ENCODE assay signal across 25 cellular contexts in the genomic region with DNA sequence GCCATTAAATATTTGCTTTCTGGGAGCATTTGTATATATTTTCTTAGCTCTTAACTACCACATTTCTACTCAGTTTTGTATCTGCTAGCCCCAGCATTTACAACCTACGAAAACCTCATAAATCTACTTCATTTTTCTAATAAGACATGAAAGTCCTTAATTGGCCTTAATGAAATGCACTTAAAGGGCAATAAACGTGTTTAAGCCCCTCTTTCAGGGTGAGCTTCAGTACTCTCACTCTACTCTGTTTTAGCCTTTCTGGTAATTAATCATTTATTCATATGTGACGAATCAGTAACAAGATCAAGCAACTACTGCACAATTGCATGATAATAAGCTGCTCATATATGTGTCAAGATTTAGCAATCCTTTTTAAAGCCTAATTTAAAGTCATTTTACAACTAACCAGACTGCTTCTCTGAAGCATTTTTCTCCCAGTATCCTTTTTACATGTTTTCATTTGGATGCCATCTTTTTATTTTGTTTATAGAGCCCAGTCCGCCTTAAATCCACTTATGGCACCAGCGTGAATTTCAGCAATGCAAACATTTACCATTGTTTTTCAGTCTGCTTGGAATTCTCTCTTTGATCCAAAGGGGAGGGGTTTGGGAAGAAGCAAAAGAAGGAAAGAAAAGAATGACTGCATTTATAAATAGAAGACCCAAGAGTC.
DNase-seq lines count a peak whose midpoint lies in the region; ATAC-seq and TF ChIP-seq lines count a peak whose summit lies in the region.
"Had no signal": no experiment of that assay in that cellular context is flagged by ENCODE, and none has a peak within 500 bp of the region (broad histone marks: within the 10 kb centered on the region; RNA-seq: fewer than 3 reads in every experiment).

No MANE protein-coding gene starts in this region.

- no peak for TF ChIP-seq EP300 in sigmoid colon (IDR thresholded peaks at IDR 0.05)

- H3K4me1 ChIP-seq in HAP-1, result peaks cover 46% of the 10 kb centered on the region
- H3K4me1 ChIP-seq in sigmoid colon, result peaks cover 0 to 70% (median 40%) of the 10 kb centered on the region in 4 donors
- H3K4me1 ChIP-seq: thyroid gland had no signal

- H3K27ac ChIP-seq in sigmoid colon, result peak overlapping the region in 3 of 4 donors; percentile 49 to 66 (median 54)
- H3K27ac ChIP-seq: epithelial cell of prostate, pancreas, SK-N-MC, thyroid gland had no signal

- H3K27me3 ChIP-seq in HAP-1 (ENCODE audit: low read depth) (no peaks in the 10 kb centered on the region), sigmoid colon (no peaks in the 10 kb centered on the region)
- H3K27me3 ChIP-seq: pancreas, thyroid gland had no signal

- no peaks in the 10 kb centered on the region for H3K9me3 ChIP-seq in HAP-1
- no peaks in the 10 kb centered on the region for H3K9me3 ChIP-seq in sigmoid colon
- H3K9me3 ChIP-seq: pancreas, thyroid gland had no signal

- TF ChIP-seq CTCF in fibroblast of villous mesenchyme (IDR thresholded peaks at IDR 0.05; ENCODE audit: insufficient read depth, low read depth, low read length) (no peak), sigmoid colon (IDR thresholded peaks at IDR 0.05) (no peak)

- in situ Hi-C loops in HAP-1 (cut with MboI; ENCODE audit: low sequenced_read_pairs), result no loop called here

- no peaks in the 10 kb centered on the region for H3K36me3 ChIP-seq in HAP-1 (replicated peaks)
- H3K36me3 ChIP-seq in sigmoid colon, result no peaks in the 10 kb centered on the region
- H3K36me3 ChIP-seq: pancreas, thyroid gland had no signal

- ATAC-seq in GM19395 (IDR thresholded peaks at IDR 0.05; ENCODE audit: unreplicated experiment) (no peak), HG03045 (IDR thresholded peaks at IDR 0.05; ENCODE audit: unreplicated experiment) (no peak)
- ATAC-seq: K562; stimulated activated naive B cell treated with anti-CD40 and anti-IgM and Interleukin-4, amounts not matched to agents 10 μg/mL and 1 μg/mL and 100 μg/mL, for 72 hours had no signal

- 14 to 54% methylated on average over 5 of the region's 5 CpGs for WGBS in sigmoid colon, 2 donors

- intact Hi-C loops in sigmoid colon (cut with DNase I), result loop anchor here (10.0 kb wide), 3 partner anchors 228 to 472 kb away; a partner anchor contains a TSS

- H3K4me3 ChIP-seq in HAP-1 (no peak overlapping the region), fibroblast of villous mesenchyme (ENCODE audit: low read depth, low read length) (no peak overlapping the region), sigmoid colon (no peak overlapping the region)
- H3K4me3 ChIP-seq: K562, pancreas, SK-N-MC, thyroid gland had no signal

- no peak for TF ChIP-seq POLR2A in sigmoid colon (IDR thresholded peaks at IDR 0.05)

- DNase-seq in HAP-1 (ENCODE audit: low spot score in 2 of 2), result peak; percentile 62 to 99
- DNase-seq in NCI-H69 (lab: John Stamatoyannopoulos, UW), result peak; percentile 81
- peak; percentile 6 for DNase-seq in fibroblast of villous mesenchyme (ENCODE audit: low read depth)
- no peak for DNase-seq in sigmoid colon
- DNase-seq in activated CD8-positive, alpha-beta memory T cell treated with anti-CD3 and anti-CD28 coated beads for 24 hours, result no peak
- DNase-seq: activated CD4-positive, alpha-beta memory T cell treated with anti-CD3 and anti-CD28 coated beads for 36 hours; activated gamma-delta T cell treated with Interleukin-2 at 50 U/mL for 16 hours; activated T-cell treated with anti-CD3 and anti-CD28 coated beads for 4 hours; AML-193; amygdala; DMS79 treated with DMSO at 0.1 percent for 48 hours; foreskin fibroblast; GOT3; hippocampal formation; naive B cell; NCI-H2171 treated with DMSO at 0.1 percent for 48 hours; NCI-H526 treated with DMSO at 0.1 percent for 48 hours; stimulated activated naive B cell treated with anti-CD40 and anti-IgM and Interleukin-4, amounts not matched to agents 10 μg/mL and 1 μg/mL and 100 μg/mL, for 72 hours; thyroid gland had no signal

Comparison
In these comparisons a context has a peak if more than half of its experiments do, and no peak if none do; other contexts are left out.
1. DNase-seq: peak in HAP-1 (2 of 2), NCI-H69 (single experiment) and fibroblast of villous mesenchyme (single experiment); none in sigmoid colon (single experiment) and activated CD8-positive, alpha-beta memory T cell treated with anti-CD3 and anti-CD28 coated beads for 24 hours (single experiment).